Comparison of ENCODE assay signal across 15 cellular contexts in genomic region chr3:43034911-43035310, GRCh38. TPM values are rescaled to one million over a fixed set of nuclear protein-coding genes. Genes with fewer than 3 reads are reported as not detected.
DNase-seq lines count a peak whose midpoint lies in the region; ATAC-seq and TF ChIP-seq lines count a peak whose summit lies in the region.
"Had no signal": no experiment of that assay in that cellular context is flagged by ENCODE, and none has a peak within 500 bp of the region (broad histone marks: within the 10 kb centered on the region; RNA-seq: fewer than 3 reads in every experiment).

No MANE protein-coding gene starts in this region.

- no peak for ATAC-seq in left lobe of liver
- ATAC-seq: HCT116 had no signal

- peaks cover 9% of the 10 kb centered on the region for H3K4me1 Mint-ChIP-seq in activated naive CD4-positive, alpha-beta T cell treated with anti-CD3 and anti-CD28 coated beads, Interleukin-2, amount 10 ng/mL, durations not matched to agents 7 days and 5 days

- CTCF ChIA-PET in activated naive CD4-positive, alpha-beta T cell treated with anti-CD3 and anti-CD28 coated beads, Interleukin-2, amount 10 ng/mL, durations not matched to agents 7 days and 5 days (lab: Charles Lee) = no interaction called here

- H3K4me3 ChIP-seq in vagina = no peak overlapping the region
- H3K4me3 ChIP-seq: BLaER1 treated with 17β-estradiol and CSF1 and Interleukin-3, amounts not matched to agents 10 nM and 100 nM had no signal

- H3K27ac ChIP-seq in vagina = no peak overlapping the region
- H3K27ac ChIP-seq: BLaER1 treated with 17β-estradiol and CSF1 and Interleukin-3, amounts not matched to agents 10 nM and 100 nM; HL-60 had no signal

- peaks cover 9% of the 10 kb centered on the region for H3K4me1 ChIP-seq in vagina

- peaks cover 4% of the 10 kb centered on the region for H3K27me3 Mint-ChIP-seq in activated naive CD4-positive, alpha-beta T cell treated with anti-CD3 and anti-CD28 coated beads, Interleukin-2, amount 10 ng/mL, durations not matched to agents 7 days and 5 days

- H3K27me3 ChIP-seq in vagina = no peaks in the 10 kb centered on the region
- H3K27me3 ChIP-seq: BLaER1 treated with 17β-estradiol and CSF1 and Interleukin-3, amounts not matched to agents 10 nM and 100 nM had no signal

- no peaks in the 10 kb centered on the region for H3K9me3 Mint-ChIP-seq in activated naive CD4-positive, alpha-beta T cell treated with anti-CD3 and anti-CD28 coated beads, Interleukin-2, amount 10 ng/mL, durations not matched to agents 7 days and 5 days
- H3K9me3 Mint-ChIP-seq: CD4-positive, CD25-positive, alpha-beta regulatory T cell had no signal

- no peaks in the 10 kb centered on the region for H3K9me3 ChIP-seq in vagina
- H3K9me3 ChIP-seq: BLaER1 treated with 17β-estradiol and CSF1 and Interleukin-3, amounts not matched to agents 10 nM and 100 nM had no signal

- no peak for TF ChIP-seq POLR2A in vagina (IDR thresholded peaks at IDR 0.05)

- H3K36me3 ChIP-seq in vagina = no peaks in the 10 kb centered on the region
- H3K36me3 ChIP-seq: BLaER1 treated with 17β-estradiol and CSF1 and Interleukin-3, amounts not matched to agents 10 nM and 100 nM had no signal

- intact Hi-C loops in vagina (cut with DNase I) = no loop called here

- TF ChIP-seq CTCF in vagina (IDR thresholded peaks at IDR 0.05) = no peak

- H3K27ac Mint-ChIP-seq in activated naive CD4-positive, alpha-beta T cell treated with anti-CD3 and anti-CD28 coated beads, Interleukin-2, amount 10 ng/mL, durations not matched to agents 7 days and 5 days = peak overlapping the region; percentile 58
- H3K27ac Mint-ChIP-seq: CD4-positive, CD25-positive, alpha-beta regulatory T cell had no signal

- H3K36me3 Mint-ChIP-seq in activated naive CD4-positive, alpha-beta T cell treated with anti-CD3 and anti-CD28 coated beads, Interleukin-2, amount 10 ng/mL, durations not matched to agents 7 days and 5 days = no peaks in the 10 kb centered on the region
- H3K36me3 Mint-ChIP-seq: CD4-positive, CD25-positive, alpha-beta regulatory T cell had no signal

- H3K4me3 Mint-ChIP-seq in activated naive CD4-positive, alpha-beta T cell treated with anti-CD3 and anti-CD28 coated beads, Interleukin-2, amount 10 ng/mL, durations not matched to agents 7 days and 5 days = no peak overlapping the region
- H3K4me3 Mint-ChIP-seq: CD4-positive, CD25-positive, alpha-beta regulatory T cell had no signal

- no peak for DNase-seq in activated naive CD4-positive, alpha-beta T cell treated with anti-CD3 and anti-CD28 coated beads, Interleukin-2, amount 10 ng/mL, durations not matched to agents 7 days and 5 days
- DNase-seq in activated naive CD4-positive, alpha-beta T cell treated with anti-CD3 and anti-CD28 coated beads, Interleukin-2, amount 50 U/mL, for 16 hours = no peak
- DNase-seq in ecto neural progenitor cell (ENCODE audit: low spot score) (peak; percentile 22), left lobe of liver (ENCODE audit: low spot score) (peak; percentile 30), vagina (ENCODE audit: extremely low spot score in 2 of 2) (peak; percentile 60 to 87), NCI-H2171 treated with DMSO at 0.1 percent for 48 hours (lab: John Stamatoyannopoulos, UW) (no peak), SIG-M5 treated with dmso at 0.1 percent for 504 hours (lab: John Stamatoyannopoulos, UW; ENCODE audit: unreplicated experiment) (no peak)
- DNase-seq: ACHN; CD4-positive, CD25-positive, alpha-beta regulatory T cell; DMS53; GF-D8 had no signal

RNA-seq across cellular contexts. Expression of gene GASK1A, which starts 55.8 kb away (rescaled TPM):
- total RNA-seq in left lobe of liver (19.9 TPM), vagina (10.6 TPM)
- total RNA-seq: A172; CD4-positive, CD25-positive, alpha-beta regulatory T cell had no signal

Comparison
In these comparisons a context has a peak if more than half of its experiments do, and no peak if none do; other contexts are left out.
1. DNase-seq: peak in ecto neural progenitor cell (single experiment), left lobe of liver (single experiment) and vagina (2 of 2); none in activated naive CD4-positive, alpha-beta T cell treated with anti-CD3 and anti-CD28 coated beads, Interleukin-2, amount 10 ng/mL, durations not matched to agents 7 days and 5 days (single experiment), activated naive CD4-positive, alpha-beta T cell treated with anti-CD3 and anti-CD28 coated beads, Interleukin-2, amount 50 U/mL, for 16 hours (single experiment), NCI-H2171 treated with DMSO at 0.1 percent for 48 hours (single experiment) and SIG-M5 treated with dmso at 0.1 percent for 504 hours (single experiment).